1 cellular context compared by ENCODE assay signal in the genomic region with DNA sequence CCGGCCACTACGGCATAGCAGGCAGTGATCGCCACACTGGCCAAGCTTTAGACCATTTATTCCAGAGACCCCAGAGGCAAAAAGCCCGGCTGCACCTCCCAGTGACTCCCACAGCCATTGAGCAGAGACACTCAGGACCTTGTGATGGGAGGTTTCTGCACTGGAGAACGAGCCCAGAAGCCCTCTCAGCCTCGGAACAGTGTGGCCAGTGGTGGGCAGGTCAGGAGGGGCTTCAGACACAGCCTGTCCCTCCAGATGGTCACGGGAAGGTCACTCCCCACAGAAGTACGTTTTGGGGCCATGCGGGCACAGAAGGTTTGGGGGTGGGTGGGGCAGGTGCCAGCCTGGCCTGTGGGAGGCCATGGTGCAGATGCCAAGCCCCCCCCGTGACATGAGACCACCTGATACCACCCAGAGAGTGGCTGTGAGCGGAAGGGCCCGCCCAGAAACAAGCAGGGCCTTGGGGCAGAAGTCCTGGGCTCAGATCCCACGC.
TF ChIP-seq lines count a peak whose summit lies in the region.

No MANE protein-coding gene starts in this region.

TF ChIP-seq in GM23338, 12 proteins besides CTCF, POLR2A, EP300 and RAD21 (continued from another document):
- TF ChIP-seq ZNF462 (CRISPR knock-in tag; IDR thresholded peaks at IDR 0.05) (no peak), REST (IDR thresholded peaks at IDR 0.05; ENCODE audit: unreplicated experiment) (no peak), NANOG (IDR thresholded peaks at IDR 0.05; ENCODE audit: borderline replicate concordance) (no peak), CREB1 (CRISPR knock-in tag; IDR thresholded peaks at IDR 0.05; ENCODE audit: low read depth) (no peak)
